1 cellular context compared by ENCODE assay signal in the genomic region with DNA sequence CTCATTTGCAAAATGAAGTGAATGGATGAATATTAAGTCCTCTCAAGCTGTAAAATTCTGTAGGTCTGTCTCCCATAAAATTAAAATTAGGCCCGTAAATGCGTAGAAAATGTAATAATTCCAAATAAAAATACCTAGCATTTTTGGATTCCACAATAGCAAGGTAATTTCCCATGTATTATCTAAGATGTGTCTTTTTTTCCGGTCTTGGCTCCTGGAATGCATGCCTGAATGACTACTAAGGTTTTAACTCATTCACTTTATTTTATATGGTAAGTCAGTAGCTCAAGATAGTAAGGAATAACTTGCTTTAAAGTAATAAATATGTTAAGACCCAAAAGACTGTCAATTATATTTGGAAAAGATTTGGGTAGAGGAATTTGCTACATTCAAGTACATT.
A peak's percentile ranks its signal among the peaks of the same experiment; 100 is the strongest.
TF ChIP-seq lines count a peak whose summit lies in the region.

No MANE protein-coding gene starts in this region.

TF ChIP-seq in Ishikawa, 13 proteins besides CTCF, POLR2A, EP300 and RAD21 (continued from another document):
- TF ChIP-seq TEAD4 (IDR thresholded peaks at IDR 0.05) = peak; percentile 54; the same call in 1 of the 2 replicates
- TF ChIP-seq, protein P1, sequence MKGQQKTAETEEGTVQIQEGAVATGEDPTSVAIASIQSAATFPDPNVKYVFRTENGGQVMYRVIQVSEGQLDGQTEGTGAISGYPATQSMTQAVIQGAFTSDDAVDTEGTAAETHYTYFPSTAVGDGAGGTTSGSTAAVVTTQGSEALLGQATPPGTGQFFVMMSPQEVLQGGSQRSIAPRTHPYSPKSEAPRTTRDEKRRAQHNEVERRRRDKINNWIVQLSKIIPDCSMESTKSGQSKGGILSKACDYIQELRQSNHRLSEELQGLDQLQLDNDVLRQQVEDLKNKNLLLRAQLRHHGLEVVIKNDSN (IDR thresholded peaks at IDR 0.05) = no peak
- no peak for TF ChIP-seq NFIC (IDR thresholded peaks at IDR 0.05)
TF ChIP-seq in Ishikawa: peak in this region for 1.
